ENCODE assay signal across 1 cellular context in the genomic region with DNA sequence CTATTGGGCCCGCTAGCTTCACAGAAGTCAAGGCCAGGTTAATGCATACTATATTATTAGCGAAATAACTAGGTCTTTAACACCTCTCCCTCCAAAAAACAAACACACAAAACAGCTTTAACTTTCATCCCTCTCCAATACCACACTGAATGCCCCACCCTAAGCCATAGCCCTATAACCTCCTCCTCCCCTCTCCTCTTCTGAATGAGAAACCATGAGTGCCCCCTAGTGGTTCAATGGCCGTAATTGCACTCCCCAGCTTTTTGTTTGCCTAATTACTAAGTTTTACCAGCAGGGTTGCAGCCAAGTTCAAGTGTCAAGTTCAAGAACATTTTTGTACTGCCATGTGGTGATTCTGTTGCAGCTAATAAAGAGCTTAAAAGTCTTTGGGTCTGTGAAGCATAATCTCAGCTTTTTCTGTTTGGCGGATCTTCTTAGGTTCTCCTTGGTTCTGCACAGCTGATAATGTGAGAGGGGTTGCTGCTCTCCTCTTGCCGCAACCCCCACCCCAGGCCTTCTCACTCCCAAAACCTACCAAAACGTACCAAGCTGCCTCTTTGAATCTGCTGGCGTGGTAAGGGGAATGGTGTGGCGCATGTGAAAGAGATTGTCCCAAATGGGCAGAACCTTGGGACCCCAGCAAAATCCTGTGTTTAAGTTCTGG.
TF ChIP-seq lines count a peak whose summit lies in the region.

No MANE protein-coding gene starts in this region.

TF ChIP-seq in SK-N-SH treated with all-trans-retinoic acid at 6 μM for 48 hours, 23 proteins besides CTCF, POLR2A, EP300 and RAD21 (continued from another document):
- TF ChIP-seq CREB5 (CRISPR knock-in tag; IDR thresholded peaks at IDR 0.05; ENCODE audit: low read depth) = no peak
- no peak for TF ChIP-seq GLIS3 (CRISPR knock-in tag; IDR thresholded peaks at IDR 0.05)
- TF ChIP-seq ISL1 (CRISPR knock-in tag; IDR thresholded peaks at IDR 0.05) = no peak
- no peak for TF ChIP-seq ESRRG (CRISPR knock-in tag; IDR thresholded peaks at IDR 0.05)
- TF ChIP-seq SNAI2 (CRISPR knock-in tag; IDR thresholded peaks at IDR 0.05) = no peak
- TF ChIP-seq ZNF8 (CRISPR knock-in tag; IDR thresholded peaks at IDR 0.05) = no peak
- TF ChIP-seq TCF4 (CRISPR knock-in tag; IDR thresholded peaks at IDR 0.05; ENCODE audit: borderline replicate concordance) = no peak
